1 cellular context compared by ENCODE assay signal in the genomic region with DNA sequence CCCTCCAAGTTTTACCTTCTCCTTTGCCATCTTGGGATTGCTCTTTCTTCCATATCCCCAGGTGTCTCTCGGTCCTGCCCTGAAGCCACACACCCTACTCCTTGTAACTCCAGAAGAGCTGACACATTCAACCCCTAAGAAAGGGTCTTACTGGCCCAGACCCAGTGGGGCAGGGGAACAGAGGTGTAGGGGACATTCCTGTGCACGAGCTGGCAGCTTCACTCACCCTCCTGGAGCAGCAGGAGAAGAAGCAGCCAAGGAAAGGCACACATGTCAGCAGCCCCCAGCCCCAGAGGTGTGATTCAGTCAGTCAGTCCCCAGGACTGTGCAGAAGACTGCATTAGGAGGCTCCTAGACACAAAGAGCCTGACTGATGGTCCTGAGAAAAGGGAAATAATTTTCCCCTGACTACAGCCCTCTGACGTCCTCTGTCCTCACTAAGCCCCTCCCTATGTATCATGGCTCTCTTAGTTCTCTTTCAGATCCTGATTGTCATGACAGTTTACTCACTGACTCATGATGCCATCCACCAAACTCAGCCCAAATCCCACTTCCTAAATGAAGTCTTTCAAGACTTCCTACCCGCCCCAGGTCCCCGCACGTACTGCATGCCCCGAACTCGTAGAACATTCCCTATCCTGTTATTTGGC.
TF ChIP-seq lines count a peak whose summit lies in the region.

A gene (minus strand): TSS at position 372 of the 650 bp plus-strand sequence. CDS start 100 bp downstream, at position 272.

TF ChIP-seq in HepG2, 621 proteins besides CTCF, POLR2A, EP300 and RAD21:
- TF ChIP-seq HNF4A (CRISPR knock-in tag; IDR thresholded peaks at IDR 0.05) (no peak), MTF2 (CRISPR knock-in tag; IDR thresholded peaks at IDR 0.05; ENCODE audit: borderline replicate concordance) (no peak), SP4 (CRISPR knock-in tag; IDR thresholded peaks at IDR 0.05) (no peak), KLF15 (CRISPR knock-in tag; IDR thresholded peaks at IDR 0.05; ENCODE audit: borderline replicate concordance) (no peak), SMAD1 (CRISPR knock-in tag; IDR thresholded peaks at IDR 0.05; ENCODE audit: borderline replicate concordance, low read depth) (no peak), KAT2B (IDR thresholded peaks at IDR 0.05; ENCODE audit: borderline replicate concordance, low read depth, low read length) (no peak), ZNF672 (CRISPR knock-in tag; IDR thresholded peaks at IDR 0.05) (no peak), ZNF329 (CRISPR knock-in tag; IDR thresholded peaks at IDR 0.05; ENCODE audit: low read depth) (no peak), HOXA7 (CRISPR knock-in tag; IDR thresholded peaks at IDR 0.05) (no peak), NCOR1 (IDR thresholded peaks at IDR 0.05; ENCODE audit: borderline replicate concordance, low read length) (no peak), SAP130 (CRISPR knock-in tag; IDR thresholded peaks at IDR 0.05; ENCODE audit: low read depth) (no peak), RXRA (CRISPR knock-in tag; IDR thresholded peaks at IDR 0.05) (no peak), ZNF746 (CRISPR knock-in tag; IDR thresholded peaks at IDR 0.05) (no peak), ZFP82 (CRISPR knock-in tag; IDR thresholded peaks at IDR 0.05; ENCODE audit: borderline replicate concordance) (no peak)
- TF ChIP-seq, protein P1, sequence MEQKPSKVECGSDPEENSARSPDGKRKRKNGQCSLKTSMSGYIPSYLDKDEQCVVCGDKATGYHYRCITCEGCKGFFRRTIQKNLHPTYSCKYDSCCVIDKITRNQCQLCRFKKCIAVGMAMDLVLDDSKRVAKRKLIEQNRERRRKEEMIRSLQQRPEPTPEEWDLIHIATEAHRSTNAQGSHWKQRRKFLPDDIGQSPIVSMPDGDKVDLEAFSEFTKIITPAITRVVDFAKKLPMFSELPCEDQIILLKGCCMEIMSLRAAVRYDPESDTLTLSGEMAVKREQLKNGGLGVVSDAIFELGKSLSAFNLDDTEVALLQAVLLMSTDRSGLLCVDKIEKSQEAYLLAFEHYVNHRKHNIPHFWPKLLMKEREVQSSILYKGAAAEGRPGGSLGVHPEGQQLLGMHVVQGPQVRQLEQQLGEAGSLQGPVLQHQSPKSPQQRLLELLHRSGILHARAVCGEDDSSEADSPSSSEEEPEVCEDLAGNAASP (CRISPR knock-in tag; IDR thresholded peaks at IDR 0.05; ENCODE audit: borderline replicate concordance) = no peak
- TF ChIP-seq, protein P2, sequence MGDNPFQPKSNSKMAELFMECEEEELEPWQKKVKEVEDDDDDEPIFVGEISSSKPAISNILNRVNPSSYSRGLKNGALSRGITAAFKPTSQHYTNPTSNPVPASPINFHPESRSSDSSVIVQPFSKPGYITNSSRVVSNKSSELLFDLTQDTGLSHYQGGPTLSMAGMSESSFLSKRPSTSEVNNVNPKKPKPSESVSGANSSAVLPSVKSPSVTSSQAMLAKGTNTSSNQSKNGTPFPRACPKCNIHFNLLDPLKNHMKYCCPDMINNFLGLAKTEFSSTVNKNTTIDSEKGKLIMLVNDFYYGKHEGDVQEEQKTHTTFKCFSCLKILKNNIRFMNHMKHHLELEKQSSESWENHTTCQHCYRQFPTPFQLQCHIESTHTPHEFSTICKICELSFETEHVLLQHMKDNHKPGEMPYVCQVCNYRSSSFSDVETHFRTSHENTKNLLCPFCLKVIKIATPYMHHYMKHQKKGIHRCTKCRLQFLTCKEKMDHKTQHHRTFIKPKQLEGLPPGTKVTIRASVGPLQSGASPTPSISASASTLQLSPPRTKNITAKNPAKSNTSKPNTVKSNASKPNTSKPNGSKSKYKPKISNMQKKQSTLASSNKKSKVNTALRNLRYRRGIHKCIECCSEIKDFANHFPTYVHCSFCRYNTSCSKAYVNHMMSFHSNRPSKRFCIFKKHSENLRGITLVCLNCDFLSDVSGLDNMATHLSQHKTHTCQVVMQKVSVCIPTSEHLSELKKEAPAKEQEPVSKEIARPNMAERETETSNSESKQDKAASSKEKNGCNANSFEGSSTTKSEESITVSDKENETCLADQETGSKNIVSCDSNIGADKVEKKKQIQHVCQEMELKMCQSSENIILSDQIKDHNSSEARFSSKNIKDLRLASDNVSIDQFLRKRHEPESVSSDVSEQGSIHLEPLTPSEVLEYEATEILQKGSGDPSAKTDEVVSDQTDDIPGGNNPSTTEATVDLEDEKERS (CRISPR knock-in tag; IDR thresholded peaks at IDR 0.05) = no peak
- TF ChIP-seq, protein P3, sequence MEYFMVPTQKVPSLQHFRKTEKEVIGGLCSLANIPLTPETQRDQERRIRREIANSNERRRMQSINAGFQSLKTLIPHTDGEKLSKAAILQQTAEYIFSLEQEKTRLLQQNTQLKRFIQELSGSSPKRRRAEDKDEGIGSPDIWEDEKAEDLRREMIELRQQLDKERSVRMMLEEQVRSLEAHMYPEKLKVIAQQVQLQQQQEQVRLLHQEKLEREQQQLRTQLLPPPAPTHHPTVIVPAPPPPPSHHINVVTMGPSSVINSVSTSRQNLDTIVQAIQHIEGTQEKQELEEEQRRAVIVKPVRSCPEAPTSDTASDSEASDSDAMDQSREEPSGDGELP (IDR thresholded peaks at IDR 0.05; ENCODE audit: borderline replicate concordance, low read depth) = no peak
- TF ChIP-seq, protein P4, sequence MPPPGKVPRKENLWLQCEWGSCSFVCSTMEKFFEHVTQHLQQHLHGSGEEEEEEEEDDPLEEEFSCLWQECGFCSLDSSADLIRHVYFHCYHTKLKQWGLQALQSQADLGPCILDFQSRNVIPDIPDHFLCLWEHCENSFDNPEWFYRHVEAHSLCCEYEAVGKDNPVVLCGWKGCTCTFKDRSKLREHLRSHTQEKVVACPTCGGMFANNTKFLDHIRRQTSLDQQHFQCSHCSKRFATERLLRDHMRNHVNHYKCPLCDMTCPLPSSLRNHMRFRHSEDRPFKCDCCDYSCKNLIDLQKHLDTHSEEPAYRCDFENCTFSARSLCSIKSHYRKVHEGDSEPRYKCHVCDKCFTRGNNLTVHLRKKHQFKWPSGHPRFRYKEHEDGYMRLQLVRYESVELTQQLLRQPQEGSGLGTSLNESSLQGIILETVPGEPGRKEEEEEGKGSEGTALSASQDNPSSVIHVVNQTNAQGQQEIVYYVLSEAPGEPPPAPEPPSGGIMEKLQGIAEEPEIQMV (CRISPR knock-in tag; IDR thresholded peaks at IDR 0.05; ENCODE audit: low read depth) = no peak
- TF ChIP-seq, protein P5, sequence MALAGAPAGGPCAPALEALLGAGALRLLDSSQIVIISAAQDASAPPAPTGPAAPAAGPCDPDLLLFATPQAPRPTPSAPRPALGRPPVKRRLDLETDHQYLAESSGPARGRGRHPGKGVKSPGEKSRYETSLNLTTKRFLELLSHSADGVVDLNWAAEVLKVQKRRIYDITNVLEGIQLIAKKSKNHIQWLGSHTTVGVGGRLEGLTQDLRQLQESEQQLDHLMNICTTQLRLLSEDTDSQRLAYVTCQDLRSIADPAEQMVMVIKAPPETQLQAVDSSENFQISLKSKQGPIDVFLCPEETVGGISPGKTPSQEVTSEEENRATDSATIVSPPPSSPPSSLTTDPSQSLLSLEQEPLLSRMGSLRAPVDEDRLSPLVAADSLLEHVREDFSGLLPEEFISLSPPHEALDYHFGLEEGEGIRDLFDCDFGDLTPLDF (CRISPR knock-in tag; IDR thresholded peaks at IDR 0.05) = no peak
- TF ChIP-seq, protein P6, sequence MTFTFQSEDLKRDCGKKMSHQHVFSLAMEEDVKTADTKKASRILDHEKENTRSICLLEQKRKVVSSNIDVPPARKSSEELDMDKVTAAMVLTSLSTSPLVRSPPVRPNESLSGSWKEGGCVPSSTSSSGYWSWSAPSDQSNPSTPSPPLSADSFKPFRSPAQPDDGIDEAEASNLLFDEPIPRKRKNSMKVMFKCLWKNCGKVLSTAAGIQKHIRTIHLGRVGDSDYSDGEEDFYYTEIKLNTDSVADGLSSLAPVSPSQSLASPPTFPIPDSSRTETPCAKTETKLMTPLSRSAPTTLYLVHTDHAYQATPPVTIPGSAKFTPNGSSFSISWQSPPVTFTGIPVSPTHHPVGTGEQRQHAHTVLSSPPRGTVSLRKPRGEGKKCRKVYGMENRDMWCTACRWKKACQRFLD (CRISPR knock-in tag; IDR thresholded peaks at IDR 0.05; ENCODE audit: borderline replicate concordance) = no peak
